ENCODE assay signal across 2 cellular contexts in the genomic region with DNA sequence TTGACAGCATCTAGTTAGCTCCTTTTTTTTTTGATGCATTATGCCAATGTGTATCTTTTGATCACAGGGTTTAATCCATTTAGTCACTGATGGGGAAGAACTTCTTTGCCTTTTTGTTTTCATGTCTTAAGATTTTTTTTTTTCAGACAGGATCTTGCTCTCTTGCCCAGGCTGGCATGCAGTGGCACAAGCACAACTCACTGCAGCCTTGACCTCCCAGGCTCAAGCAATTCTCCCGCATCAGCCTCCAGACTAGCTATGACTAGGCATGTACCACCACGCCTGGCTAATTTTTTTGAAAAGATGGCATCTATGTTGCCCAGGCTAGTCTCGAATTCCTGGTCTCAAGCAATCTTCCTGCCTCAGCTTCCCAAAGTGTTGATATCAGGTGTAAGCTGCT.
TF ChIP-seq lines count a peak whose summit lies in the region.

No MANE protein-coding gene starts in this region.

TF ChIP-seq in WTC11, 78 proteins besides CTCF, POLR2A, EP300 and RAD21 (continued from another document):
- TF ChIP-seq, protein P1, sequence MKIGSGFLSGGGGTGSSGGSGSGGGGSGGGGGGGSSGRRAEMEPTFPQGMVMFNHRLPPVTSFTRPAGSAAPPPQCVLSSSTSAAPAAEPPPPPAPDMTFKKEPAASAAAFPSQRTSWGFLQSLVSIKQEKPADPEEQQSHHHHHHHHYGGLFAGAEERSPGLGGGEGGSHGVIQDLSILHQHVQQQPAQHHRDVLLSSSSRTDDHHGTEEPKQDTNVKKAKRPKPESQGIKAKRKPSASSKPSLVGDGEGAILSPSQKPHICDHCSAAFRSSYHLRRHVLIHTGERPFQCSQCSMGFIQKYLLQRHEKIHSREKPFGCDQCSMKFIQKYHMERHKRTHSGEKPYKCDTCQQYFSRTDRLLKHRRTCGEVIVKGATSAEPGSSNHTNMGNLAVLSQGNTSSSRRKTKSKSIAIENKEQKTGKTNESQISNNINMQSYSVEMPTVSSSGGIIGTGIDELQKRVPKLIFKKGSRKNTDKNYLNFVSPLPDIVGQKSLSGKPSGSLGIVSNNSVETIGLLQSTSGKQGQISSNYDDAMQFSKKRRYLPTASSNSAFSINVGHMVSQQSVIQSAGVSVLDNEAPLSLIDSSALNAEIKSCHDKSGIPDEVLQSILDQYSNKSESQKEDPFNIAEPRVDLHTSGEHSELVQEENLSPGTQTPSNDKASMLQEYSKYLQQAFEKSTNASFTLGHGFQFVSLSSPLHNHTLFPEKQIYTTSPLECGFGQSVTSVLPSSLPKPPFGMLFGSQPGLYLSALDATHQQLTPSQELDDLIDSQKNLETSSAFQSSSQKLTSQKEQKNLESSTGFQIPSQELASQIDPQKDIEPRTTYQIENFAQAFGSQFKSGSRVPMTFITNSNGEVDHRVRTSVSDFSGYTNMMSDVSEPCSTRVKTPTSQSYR (CRISPR knock-in tag; IDR thresholded peaks at IDR 0.05): no peak
- TF ChIP-seq, protein P2, sequence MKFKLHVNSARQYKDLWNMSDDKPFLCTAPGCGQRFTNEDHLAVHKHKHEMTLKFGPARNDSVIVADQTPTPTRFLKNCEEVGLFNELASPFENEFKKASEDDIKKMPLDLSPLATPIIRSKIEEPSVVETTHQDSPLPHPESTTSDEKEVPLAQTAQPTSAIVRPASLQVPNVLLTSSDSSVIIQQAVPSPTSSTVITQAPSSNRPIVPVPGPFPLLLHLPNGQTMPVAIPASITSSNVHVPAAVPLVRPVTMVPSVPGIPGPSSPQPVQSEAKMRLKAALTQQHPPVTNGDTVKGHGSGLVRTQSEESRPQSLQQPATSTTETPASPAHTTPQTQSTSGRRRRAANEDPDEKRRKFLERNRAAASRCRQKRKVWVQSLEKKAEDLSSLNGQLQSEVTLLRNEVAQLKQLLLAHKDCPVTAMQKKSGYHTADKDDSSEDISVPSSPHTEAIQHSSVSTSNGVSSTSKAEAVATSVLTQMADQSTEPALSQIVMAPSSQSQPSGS (CRISPR knock-in tag; IDR thresholded peaks at IDR 0.05; ENCODE audit: borderline replicate concordance, low read depth): no peak
- TF ChIP-seq, protein P3, sequence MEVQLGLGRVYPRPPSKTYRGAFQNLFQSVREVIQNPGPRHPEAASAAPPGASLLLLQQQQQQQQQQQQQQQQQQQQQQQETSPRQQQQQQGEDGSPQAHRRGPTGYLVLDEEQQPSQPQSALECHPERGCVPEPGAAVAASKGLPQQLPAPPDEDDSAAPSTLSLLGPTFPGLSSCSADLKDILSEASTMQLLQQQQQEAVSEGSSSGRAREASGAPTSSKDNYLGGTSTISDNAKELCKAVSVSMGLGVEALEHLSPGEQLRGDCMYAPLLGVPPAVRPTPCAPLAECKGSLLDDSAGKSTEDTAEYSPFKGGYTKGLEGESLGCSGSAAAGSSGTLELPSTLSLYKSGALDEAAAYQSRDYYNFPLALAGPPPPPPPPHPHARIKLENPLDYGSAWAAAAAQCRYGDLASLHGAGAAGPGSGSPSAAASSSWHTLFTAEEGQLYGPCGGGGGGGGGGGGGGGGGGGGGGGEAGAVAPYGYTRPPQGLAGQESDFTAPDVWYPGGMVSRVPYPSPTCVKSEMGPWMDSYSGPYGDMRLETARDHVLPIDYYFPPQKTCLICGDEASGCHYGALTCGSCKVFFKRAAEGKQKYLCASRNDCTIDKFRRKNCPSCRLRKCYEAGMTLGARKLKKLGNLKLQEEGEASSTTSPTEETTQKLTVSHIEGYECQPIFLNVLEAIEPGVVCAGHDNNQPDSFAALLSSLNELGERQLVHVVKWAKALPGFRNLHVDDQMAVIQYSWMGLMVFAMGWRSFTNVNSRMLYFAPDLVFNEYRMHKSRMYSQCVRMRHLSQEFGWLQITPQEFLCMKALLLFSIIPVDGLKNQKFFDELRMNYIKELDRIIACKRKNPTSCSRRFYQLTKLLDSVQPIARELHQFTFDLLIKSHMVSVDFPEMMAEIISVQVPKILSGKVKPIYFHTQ (CRISPR knock-in tag; IDR thresholded peaks at IDR 0.05): no peak
TF ChIP-seq in WTC11: peak in this region for 1.

TF ChIP-seq in K562, 482 proteins besides CTCF, POLR2A, EP300 and RAD21 (continued from another document):
- TF ChIP-seq, protein P4, sequence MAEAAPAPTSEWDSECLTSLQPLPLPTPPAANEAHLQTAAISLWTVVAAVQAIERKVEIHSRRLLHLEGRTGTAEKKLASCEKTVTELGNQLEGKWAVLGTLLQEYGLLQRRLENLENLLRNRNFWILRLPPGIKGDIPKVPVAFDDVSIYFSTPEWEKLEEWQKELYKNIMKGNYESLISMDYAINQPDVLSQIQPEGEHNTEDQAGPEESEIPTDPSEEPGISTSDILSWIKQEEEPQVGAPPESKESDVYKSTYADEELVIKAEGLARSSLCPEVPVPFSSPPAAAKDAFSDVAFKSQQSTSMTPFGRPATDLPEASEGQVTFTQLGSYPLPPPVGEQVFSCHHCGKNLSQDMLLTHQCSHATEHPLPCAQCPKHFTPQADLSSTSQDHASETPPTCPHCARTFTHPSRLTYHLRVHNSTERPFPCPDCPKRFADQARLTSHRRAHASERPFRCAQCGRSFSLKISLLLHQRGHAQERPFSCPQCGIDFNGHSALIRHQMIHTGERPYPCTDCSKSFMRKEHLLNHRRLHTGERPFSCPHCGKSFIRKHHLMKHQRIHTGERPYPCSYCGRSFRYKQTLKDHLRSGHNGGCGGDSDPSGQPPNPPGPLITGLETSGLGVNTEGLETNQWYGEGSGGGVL (CRISPR knock-in tag; IDR thresholded peaks at IDR 0.05): no peak
- TF ChIP-seq POLR2AphosphoS2 (IDR thresholded peaks at IDR 0.05; ENCODE audit: low read length): 0 out of 2 replicates have a peak, but pooled peaks have one; percentile 26
